8 cellular contexts compared by ENCODE assay signal in the genomic region with DNA sequence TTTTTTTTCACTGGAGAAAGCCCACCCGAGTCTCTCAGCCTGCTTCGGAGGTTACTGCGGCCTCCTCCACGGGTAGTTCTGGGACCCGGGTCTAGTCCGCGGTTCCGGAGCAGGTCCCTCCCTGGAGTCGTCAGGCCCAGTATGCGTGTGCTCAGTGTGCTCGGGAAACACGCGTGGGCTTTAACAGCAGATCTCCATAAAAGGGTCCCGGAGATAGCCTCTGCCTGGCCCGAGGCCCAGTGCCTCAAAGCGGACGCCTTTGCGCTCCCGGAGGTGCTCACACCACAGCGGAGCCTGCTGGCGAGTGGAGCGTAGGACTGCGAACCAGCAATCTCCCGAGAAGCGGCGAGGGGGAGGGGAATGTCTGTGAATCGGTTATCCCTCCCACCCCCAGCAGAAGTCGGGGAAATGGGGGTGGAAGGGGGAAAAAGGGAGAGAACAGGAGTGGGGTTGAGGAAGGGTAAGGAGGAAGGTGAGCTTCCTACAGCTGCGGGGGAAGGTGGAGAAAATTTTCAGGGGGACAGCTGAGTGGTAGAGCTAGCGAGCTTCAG. TPM values are rescaled to one million over a fixed set of nuclear protein-coding genes. Genes with fewer than 3 reads are reported as not detected.
DNase-seq lines count a peak whose midpoint lies in the region; ATAC-seq, FAIRE-seq and TF ChIP-seq lines count a peak whose summit lies in the region.

No MANE protein-coding gene starts in this region.

- peak overlapping the region; percentile 38 for H3K4me3 ChIP-seq in astrocyte of the cerebellum (ENCODE audit: low read depth, low read length)
- peak overlapping the region in 2 of 3 experiments; percentile 8 to 40 for H3K4me3 ChIP-seq in keratinocyte (ENCODE audit: control insufficient read depth in 2 of 3, extremely low read depth in 1 of 3, insufficient read depth in 2 of 3, low read depth in 1 of 3, low read length in 3 of 3)

- DNase-seq in GM10248 (ENCODE audit: extremely low spot score) (peak; percentile 77), astrocyte of the cerebellum (ENCODE audit: low read depth) (no peak), keratinocyte (ENCODE audit: low read depth, low spot score) (no peak), 8988T (no peak), T-helper 9 cell (no peak)
- DNase-seq in stimulated activated CD4-positive, alpha-beta T cell treated with anti-CD3 and anti-CD28 coated beads, Interleukin-4, amount 100 ng/mL, for 24 hours = peak; percentile 40

- peak; percentile 17 for FAIRE-seq in keratinocyte (lab: Jason Lieb, UNC)

- peaks cover 19% of the 10 kb centered on the region for H3K9me3 ChIP-seq in keratinocyte (ENCODE audit: control insufficient read depth, low read depth, low read length)

- H3K27ac ChIP-seq in keratinocyte (ENCODE audit: control insufficient read depth, insufficient read depth, low read length) = no peak overlapping the region

- H3K9me1 ChIP-seq in keratinocyte (ENCODE audit: control insufficient read depth, extremely low read depth, insufficient read depth, low read length) = no peaks in the 10 kb centered on the region

- H3K9ac ChIP-seq in keratinocyte (ENCODE audit: control insufficient read depth, extremely low read depth, insufficient read depth, low read length) = peak overlapping the region; percentile 66

- peaks cover 3 to 10% of the 10 kb centered on the region in 2 experiments for H3K36me3 ChIP-seq in keratinocyte (ENCODE audit: control insufficient read depth in 2 of 2, extremely low read depth in 1 of 2, insufficient read depth in 2 of 2, low read length in 2 of 2)

- H3K79me2 ChIP-seq in keratinocyte (ENCODE audit: control insufficient read depth, insufficient read depth, low read length) = no peaks in the 10 kb centered on the region

- peaks cover 35% of the 10 kb centered on the region for H3K27me3 ChIP-seq in keratinocyte (ENCODE audit: control insufficient read depth, extremely low read depth, insufficient read depth, low read length)

- peak; percentile 29; the same call in 1 of the 2 replicates for TF ChIP-seq RAD21 in Ishikawa (IDR thresholded peaks at IDR 0.05; ENCODE audit: low read depth)

- TF ChIP-seq EP300 in Ishikawa (IDR thresholded peaks at IDR 0.05; ENCODE audit: borderline replicate concordance) = no peak

- dilution Hi-C loops in keratinocyte (cut with MboI; ENCODE audit: extremely low pct_ligation_motif_present, low sequenced_read_pairs) = no loop called here

- peak overlapping the region; percentile 84 for H3K4me2 ChIP-seq in keratinocyte (ENCODE audit: control insufficient read depth, extremely low read depth, insufficient read depth, low read depth, low read length)

- TF ChIP-seq CTCF in GM10248 (IDR thresholded peaks at IDR 0.05; ENCODE audit: control extremely low read depth, extremely low read depth, low read depth, missing control alignments) = peak; percentile 52
- peak; percentile 79 for TF ChIP-seq CTCF in astrocyte of the cerebellum (IDR thresholded peaks at IDR 0.05; ENCODE audit: low read depth, low read length, missing control alignments)
- TF ChIP-seq CTCF in keratinocyte (optimal IDR thresholded peaks at IDR 0.05 in 1 of 3, IDR thresholded peaks at IDR 0.05 in 1 of 3, conservative IDR thresholded peaks at IDR 0.05 in 1 of 3; ENCODE audit: extremely low read depth in 1 of 3, insufficient read depth in 2 of 3, low read length in 3 of 3) = peak; percentile 65 to 82 (median 82)

- no peaks in the 10 kb centered on the region for H4K20me1 ChIP-seq in keratinocyte (ENCODE audit: control insufficient read depth, extremely low read depth, insufficient read depth, low read length)

- POLR2A ChIA-PET in GM10248 (lab: Yijun Ruan, JAX) = no interaction called here

- CTCF ChIA-PET in GM10248 (lab: Yijun Ruan, JAX) = interaction anchor here (1.0 to 1.2 kb wide), 3 partner anchors 12 to 130 kb away, joined by 3 to 4 read pairs (median 4); a partner anchor contains a TSS

- in situ Hi-C loops in astrocyte of the cerebellum (cut with HindIII; ENCODE audit: low sequenced_read_pairs) = no loop called here

- H3K4me1 ChIP-seq in keratinocyte (ENCODE audit: control insufficient read depth, extremely low read depth, insufficient read depth, low read length) = peaks cover 14% of the 10 kb centered on the region

- H2AFZ ChIP-seq in keratinocyte (ENCODE audit: control insufficient read depth, low read length) = peak overlapping the region; percentile 57

- peak; percentile 81 for ATAC-seq in GM21619 (IDR thresholded peaks at IDR 0.05; ENCODE audit: unreplicated experiment)

TF ChIP-seq in Ishikawa, 13 proteins besides CTCF, POLR2A, EP300 and RAD21:
- TF ChIP-seq FOXM1 (IDR thresholded peaks at IDR 0.05; ENCODE audit: borderline replicate concordance, low read depth) (no peak), NFIC (IDR thresholded peaks at IDR 0.05) (peak; percentile 52; the same call in 1 of the 2 replicates), TCF12 (IDR thresholded peaks at IDR 0.05; ENCODE audit: low read depth) (no peak; the same call in 1 of the 2 replicates)
- TF ChIP-seq, protein P1, sequence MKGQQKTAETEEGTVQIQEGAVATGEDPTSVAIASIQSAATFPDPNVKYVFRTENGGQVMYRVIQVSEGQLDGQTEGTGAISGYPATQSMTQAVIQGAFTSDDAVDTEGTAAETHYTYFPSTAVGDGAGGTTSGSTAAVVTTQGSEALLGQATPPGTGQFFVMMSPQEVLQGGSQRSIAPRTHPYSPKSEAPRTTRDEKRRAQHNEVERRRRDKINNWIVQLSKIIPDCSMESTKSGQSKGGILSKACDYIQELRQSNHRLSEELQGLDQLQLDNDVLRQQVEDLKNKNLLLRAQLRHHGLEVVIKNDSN (IDR thresholded peaks at IDR 0.05) = no peak
- TF ChIP-seq, protein P2, sequence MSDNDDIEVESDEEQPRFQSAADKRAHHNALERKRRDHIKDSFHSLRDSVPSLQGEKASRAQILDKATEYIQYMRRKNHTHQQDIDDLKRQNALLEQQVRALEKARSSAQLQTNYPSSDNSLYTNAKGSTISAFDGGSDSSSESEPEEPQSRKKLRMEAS (IDR thresholded peaks at IDR 0.05) = peak; percentile 38; the same call in 1 of the 2 replicates

RNA-seq across cellular contexts. Expression of a gene that starts 28.7 kb away (rescaled TPM):
- polyA plus RNA-seq in keratinocyte = 65.1 to 125 TPM (median 65.3 TPM) in 3 replicates
- 6.5 TPM for polyA plus RNA-seq in keratinocyte (2011; ENCODE audit: low read depth)
- polyA plus RNA-seq in keratinocyte (2011; cell fraction: cytosol; rRNA removed) = 80.4 and 163 TPM in 2 replicates
- 46.8 and 77.8 TPM in 2 replicates for polyA plus RNA-seq in keratinocyte (2011; cell fraction: nucleus; rRNA removed)
- polyA plus RNA-seq in keratinocyte (2012; ENCODE audit: low replicate concordance) = 48.9 and 98.0 TPM in 2 replicates
- 7.4 to 19.5 TPM (median 14.6 TPM) in 3 replicates for polyA minus RNA-seq in keratinocyte
- polyA minus RNA-seq in keratinocyte (2011; cell fraction: cytosol; rRNA and poly(A)+ RNA removed) = 207 TPM
- 23.7 and 31.8 TPM in 2 replicates for polyA minus RNA-seq in keratinocyte (2011; cell fraction: nucleus; rRNA and poly(A)+ RNA removed)

RNA-seq across cellular contexts. Expression of a gene that starts 29.1 kb away (rescaled TPM):
- 0.61 to 1.4 TPM (median 1.1 TPM) in 3 replicates for polyA plus RNA-seq in keratinocyte
- polyA plus RNA-seq in keratinocyte (2011; ENCODE audit: low read depth) = 0.47 TPM
- 0.35 and 0.73 TPM in 2 replicates for polyA plus RNA-seq in keratinocyte (2011; cell fraction: cytosol; rRNA removed)
- 1.9 and 2.1 TPM in 2 replicates for polyA plus RNA-seq in keratinocyte (2011; cell fraction: nucleus; rRNA removed)
- polyA plus RNA-seq in keratinocyte (2012; ENCODE audit: low replicate concordance) = 0.33 and 0.52 TPM in 2 replicates
- 1.4 to 2.5 TPM in 2 of 3 replicates, not detected in the other for polyA minus RNA-seq in keratinocyte
- not detected for polyA minus RNA-seq in keratinocyte (2011; cell fraction: cytosol; rRNA and poly(A)+ RNA removed)
- polyA minus RNA-seq in keratinocyte (2011; cell fraction: nucleus; rRNA and poly(A)+ RNA removed) = 2.3 and 5.0 TPM in 2 replicates

RNA-seq across cellular contexts. Expression of a gene that starts 43.6 kb away (rescaled TPM):
- polyA plus RNA-seq in keratinocyte = 17.9 to 34.3 TPM (median 19.9 TPM) in 3 replicates
- polyA plus RNA-seq in keratinocyte (2011; ENCODE audit: low read depth) = 48.0 TPM
- polyA plus RNA-seq in keratinocyte (2011; cell fraction: cytosol; rRNA removed) = 19.5 and 25.4 TPM in 2 replicates
- 70.7 and 78.3 TPM in 2 replicates for polyA plus RNA-seq in keratinocyte (2011; cell fraction: nucleus; rRNA removed)
- polyA plus RNA-seq in keratinocyte (2012; ENCODE audit: low replicate concordance) = 15.3 and 67.4 TPM in 2 replicates
- 5.9 to 22.6 TPM (median 17.3 TPM) in 3 replicates for polyA minus RNA-seq in keratinocyte
- polyA minus RNA-seq in keratinocyte (2011; cell fraction: cytosol; rRNA and poly(A)+ RNA removed) = 22.6 TPM
- 29.0 and 38.3 TPM in 2 replicates for polyA minus RNA-seq in keratinocyte (2011; cell fraction: nucleus; rRNA and poly(A)+ RNA removed)

Comparison
In these comparisons a context has a peak if more than half of its experiments do, and no peak if none do; other contexts are left out.
1. DNase-seq: peak in GM10248 (single experiment) and stimulated activated CD4-positive, alpha-beta T cell treated with anti-CD3 and anti-CD28 coated beads, Interleukin-4, amount 100 ng/mL, for 24 hours (single experiment); none in astrocyte of the cerebellum (single experiment), keratinocyte (single experiment), 8988T (single experiment) and T-helper 9 cell (single experiment).
2. Peak in every context shown above with its lines, with median percentiles within 50 percentile points of each other: CTCF ChIP-seq.